8 cellular contexts compared by ENCODE assay signal in genomic region chr5:86617756-86618577, GRCh38. TPM values are rescaled to one million over a fixed set of nuclear protein-coding genes. Genes with fewer than 3 reads are reported as not detected.
DNase-seq lines count a peak whose midpoint lies in the region; ATAC-seq and TF ChIP-seq lines count a peak whose summit lies in the region.

Gene COX7C (plus strand): TSS chr5:86617941. CDS start chr5:86618056, 115 bp downstream.

- no peaks in the 10 kb centered on the region for H3K9me3 ChIP-seq in smooth muscle cell (replicated peaks; ENCODE audit: low read depth)

- peak within 1 kb of the TSS; percentile 89 for H3K27ac ChIP-seq in caudate nucleus (ENCODE audit: low read depth, low read length)
- no peak within 1 kb of the TSS for H3K27ac ChIP-seq in smooth muscle cell (ENCODE audit: low read depth)

- peak within 1 kb of the TSS; percentile 90 for H2AFZ ChIP-seq in smooth muscle cell (ENCODE audit: low read depth)

- 2% methylated on average over 41 of the region's 41 CpGs for WGBS in smooth muscle cell (ENCODE audit: low lambda C conversion rate)

- DNase-seq in AG08395 (ENCODE audit: low spot score) (peak; percentile 95), NCI-H345 (lab: John Stamatoyannopoulos, UW) (peak; percentile 98), activated B cell treated with CpG ODN at 0.5 μM for 24 hours (peak; percentile 77), caudate nucleus (lab: John Stamatoyannopoulos, UW) (peak; percentile 27 to 97 (median 87)), iPS-NIHi7 (ENCODE audit: extremely low spot score) (peak; percentile 94), smooth muscle cell (lab: John Stamatoyannopoulos, UW; ENCODE audit: unreplicated experiment) (peak; percentile 28)

- H3K9ac ChIP-seq in smooth muscle cell (ENCODE audit: low read depth): peak within 1 kb of the TSS; percentile 59

- no peaks in the 10 kb centered on the region for H3K27me3 ChIP-seq in smooth muscle cell (ENCODE audit: low read depth)

- H3F3A ChIP-seq in smooth muscle cell (ENCODE audit: low read depth): peaks cover 19% of the 10 kb centered on the region

- H3K27me3 Mint-ChIP-seq in activated B cell treated with CpG ODN at 0.5 μM for 24 hours: peaks cover 7% of the 10 kb centered on the region

- intact Hi-C loops in activated B cell treated with CpG ODN at 0.5 μM for 24 hours (cut with micrococcal nuclease): loop anchor here (1.0 to 10.0 kb wide), 5 partner anchors 463 to 1650 kb away; partner anchors contain the start of gene TMEM161B

- H3K4me1 ChIP-seq in smooth muscle cell (ENCODE audit: low read depth): peaks cover 11% of the 10 kb centered on the region

- CTCF ChIA-PET in activated B cell treated with CpG ODN at 0.5 μM for 24 hours (lab: Charles Lee): no interaction called here

- ATAC-seq in HG03196 (IDR thresholded peaks at IDR 0.05; ENCODE audit: unreplicated experiment) (peak; percentile 100), activated B cell treated with CpG ODN at 0.5 μM for 24 hours (ENCODE audit: low read depth) (peak; percentile 96)

- peaks cover 8% of the 10 kb centered on the region for H3K79me2 ChIP-seq in smooth muscle cell (ENCODE audit: low read depth)

- peak within 1 kb of the TSS; percentile 99 for H3K27ac Mint-ChIP-seq in activated B cell treated with CpG ODN at 0.5 μM for 24 hours

- H3K36me3 Mint-ChIP-seq in activated B cell treated with CpG ODN at 0.5 μM for 24 hours (ENCODE audit: low read depth): peaks cover 44% of the 10 kb centered on the region

- peak within 1 kb of the TSS; percentile 100 for H3K4me3 Mint-ChIP-seq in activated B cell treated with CpG ODN at 0.5 μM for 24 hours

- POLR2A ChIA-PET in activated B cell treated with CpG ODN at 0.5 μM for 24 hours (lab: Charles Lee): interaction anchor here (0.5 to 0.9 kb wide), 2 partner anchors 9 to 719 kb away, joined by 3 read pairs; no protein-coding TSS in a partner anchor

- H3K9me3 Mint-ChIP-seq in activated B cell treated with CpG ODN at 0.5 μM for 24 hours: peaks cover 6% of the 10 kb centered on the region

- H3K36me3 ChIP-seq in smooth muscle cell (ENCODE audit: low read depth): peaks cover 18% of the 10 kb centered on the region

- peaks cover 3% of the 10 kb centered on the region for H4K20me1 ChIP-seq in smooth muscle cell (ENCODE audit: low read depth)

- peak within 1 kb of the TSS; percentile 87 for H3K4me2 ChIP-seq in smooth muscle cell

- TF ChIP-seq CTCF in activated B cell treated with CpG ODN at 0.5 μM for 24 hours (IDR thresholded peaks at IDR 0.05): no peak
- TF ChIP-seq CTCF in smooth muscle cell (IDR thresholded peaks at IDR 0.05; ENCODE audit: borderline replicate concordance, insufficient read depth, poor library complexity, severe bottlenecking): no peak

- peaks cover 28% of the 10 kb centered on the region for H3K4me1 Mint-ChIP-seq in activated B cell treated with CpG ODN at 0.5 μM for 24 hours

- in situ Hi-C loops in GM18951 (cut with MboI; ENCODE audit: low sequenced_read_pairs, unreplicated experiment): no loop called here

- TF ChIP-seq POLR2A in GM18951 (IDR thresholded peaks at IDR 0.05; ENCODE audit: extremely low read depth, insufficient read depth, insufficient read length): peak; percentile 74

- H3K4me3 ChIP-seq in smooth muscle cell: peak within 1 kb of the TSS; percentile 88

RNA-seq across cellular contexts. Expression of gene COX7C, which starts in this region (rescaled TPM):
- total RNA-seq in activated B cell treated with CpG ODN at 0.5 μM for 24 hours (486 and 584 TPM in 2 replicates), smooth muscle cell (580 and 670 TPM in 2 replicates)
- polyA plus RNA-seq in smooth muscle cell: 645 and 703 TPM in 2 replicates

Comparison
In these comparisons a context has a peak if more than half of its experiments do, and no peak if none do; other contexts are left out.
1. DNase-seq: peak in every context shown above with its lines; median percentile 98 in NCI-H345; 95 in AG08395; 94 in iPS-NIHi7; 87 in caudate nucleus; 77 in activated B cell treated with CpG ODN at 0.5 μM for 24 hours; 28 in smooth muscle cell.